ENCODE assay signal across 20 cellular contexts in genomic region chr17:30422171-30422570, GRCh38.
"Had no signal": no experiment of that assay in that cellular context is flagged by ENCODE, and none has a peak within 500 bp of the region (broad histone marks: within the 10 kb centered on the region; RNA-seq: fewer than 3 reads in every experiment).

No MANE protein-coding gene starts in this region.

- H3K79me2 ChIP-seq: hepatocyte, parathyroid adenoma had no signal

- H3K27me3 ChIP-seq: esophagus squamous epithelium, hepatocyte, right lobe of liver, suprapubic skin, thyroid gland had no signal

- H3K9ac ChIP-seq: parathyroid adenoma had no signal

- H3K4me1 ChIP-seq: esophagus squamous epithelium, psoas muscle, right lobe of liver, suprapubic skin, thyroid gland had no signal

- H2AFZ ChIP-seq: hepatocyte, parathyroid adenoma had no signal

- H3K4me2 ChIP-seq: hepatocyte had no signal

- H3K9me3 ChIP-seq: esophagus squamous epithelium, psoas muscle, right lobe of liver, suprapubic skin, thyroid gland had no signal

- H3K4me3 ChIP-seq: esophagus squamous epithelium, hepatocyte, lung, psoas muscle, right lobe of liver, suprapubic skin, thyroid gland had no signal

- H3K27ac ChIP-seq: esophagus squamous epithelium, hepatocyte, parathyroid adenoma, psoas muscle, right lobe of liver, suprapubic skin, thyroid gland had no signal

- DNase-seq: effector memory CD8-positive, alpha-beta T cell; esophagus squamous epithelium; foreskin melanocyte; head of caudate nucleus; kidney; left colon; left ventricle myocardium superior; mesenchymal stem cell; naive B cell; psoas muscle; retina; right lobe of liver; stimulated activated CD4-positive, alpha-beta T cell treated with anti-CD3 and anti-CD28 coated beads, Interleukin-4, amount 100 ng/mL, for 1 hour; stimulated activated CD8-positive, alpha-beta memory T cell treated with anti-CD3 and anti-CD28 coated beads, Interleukin-4, amount 100 ng/mL, for 48 hours; stimulated activated naive CD8-positive, alpha-beta T cell treated with anti-CD3 and anti-CD28 coated beads, Interleukin-15, Interleukin-2, amounts not matched to agents 100 U/mL and 50 U/mL, for 24 hours; thyroid gland had no signal
